ENCODE assay signal across 21 cellular contexts in genomic region chr13:24306632-24307031, GRCh38. TPM values are rescaled to one million over a fixed set of nuclear protein-coding genes. Genes with fewer than 3 reads are reported as not detected.
A peak's percentile ranks its signal among the peaks of the same experiment; 100 is the strongest.
DNase-seq lines count a peak whose midpoint lies in the region; ATAC-seq, FAIRE-seq and TF ChIP-seq lines count a peak whose summit lies in the region.
"Had no signal": no experiment of that assay in that cellular context is flagged by ENCODE, and none has a peak within 500 bp of the region (broad histone marks: within the 10 kb centered on the region; RNA-seq: fewer than 3 reads in every experiment).

No MANE protein-coding gene starts in this region.

- TF ChIP-seq CTCF in BJ (IDR thresholded peaks at IDR 0.05; ENCODE audit: insufficient read depth, low read depth, low read length): no peak
- TF ChIP-seq CTCF in choroid plexus epithelial cell (conservative IDR thresholded peaks at IDR 0.05; ENCODE audit: low read depth, low read length): no peak

- H3K36me3 ChIP-seq in BJ (ENCODE audit: control insufficient read depth, insufficient read depth, low read length): peaks cover 3% of the 10 kb centered on the region; the same call in 1 of the 2 replicates

- FAIRE-seq in HTR-8/SVneo (lab: Jason Lieb, UNC): no peak
- FAIRE-seq: GM18507, islet of Langerhans, RCC 7860 had no signal

- CTCF ChIA-PET in BJ (lab: Yijun Ruan, JAX): interaction anchor here (1.1 kb wide), 1 partner anchor 33 kb away, joined by 3 read pairs; no protein-coding TSS in a partner anchor

- ATAC-seq in GM19452 (IDR thresholded peaks at IDR 0.05; ENCODE audit: unreplicated experiment): no peak
- no peak for ATAC-seq in HG03196 (IDR thresholded peaks at IDR 0.05; ENCODE audit: unreplicated experiment)
- no peak for ATAC-seq in GM21529 (IDR thresholded peaks at IDR 0.05; ENCODE audit: unreplicated experiment)

- POLR2A ChIA-PET in BJ (lab: Charles Lee): no interaction called here

- no peak overlapping the region for H3K4me3 ChIP-seq in BJ (ENCODE audit: low read depth, low read length)
- no peak overlapping the region for H3K4me3 ChIP-seq in choroid plexus epithelial cell (ENCODE audit: low read depth, low read length)
- H3K4me3 ChIP-seq: BLaER1 treated with 17β-estradiol and CSF1 and Interleukin-3, amounts not matched to agents 10 nM and 100 nM had no signal

- DNase-seq in BJ (ENCODE audit: low read depth): peak; percentile 37
- DNase-seq in HTR-8/SVneo (ENCODE audit: insufficient read length, low spot score): peak; percentile 10
- DNase-seq in choroid plexus epithelial cell (ENCODE audit: low read depth): peak; percentile 35
- DNase-seq in kidney glomerular epithelial cell (lab: John Stamatoyannopoulos, UW): peak; percentile 28
- DNase-seq in posterior vena cava (ENCODE audit: low spot score): no peak
- DNase-seq: activated CD4-positive, alpha-beta memory T cell treated with anti-CD3 and anti-CD28 coated beads for 36 hours; activated T-cell treated with anti-CD3 and anti-CD28 coated beads, Interleukin-2, amount 50 U/mL, for 24 hours; DMS 273 treated with DMSO at 0.1 percent for 48 hours; head of caudate nucleus; Karpas-422; stimulated activated CD4-positive, alpha-beta T cell treated with anti-CD3 and anti-CD28 coated beads, Interleukin-4, amount 100 ng/mL, for 24 hours; stimulated activated CD8-positive, alpha-beta memory T cell treated with anti-CD3 and anti-CD28 coated beads, Interleukin-4, amount 100 ng/mL, for 48 hours had no signal

- no peaks in the 10 kb centered on the region for H3K27me3 ChIP-seq in BJ (ENCODE audit: control insufficient read depth, insufficient read depth, low read length)
- H3K27me3 ChIP-seq: BLaER1 treated with 17β-estradiol and CSF1 and Interleukin-3, amounts not matched to agents 10 nM and 100 nM had no signal

- intact Hi-C loops in posterior vena cava (cut with DNase I): no loop called here

RNA-seq across cellular contexts. Expression of gene C1QTNF9, which starts 2.7 kb away (rescaled TPM):
- not detected in 2 replicates for polyA plus RNA-seq in BJ (2011; rRNA removed)
- polyA minus RNA-seq in BJ (2011; rRNA and poly(A)+ RNA removed): not detected in 2 replicates
- total RNA-seq in posterior vena cava: under 1 TPM; 0.42 to 0.95 TPM
- total RNA-seq: activated CD4-positive, alpha-beta memory T cell treated with anti-CD3 and anti-CD28 coated beads for 36 hours; endodermal cell; mesothelial cell of epicardium had no signal
